ENCODE assay signal across 1 cellular context in the genomic region with DNA sequence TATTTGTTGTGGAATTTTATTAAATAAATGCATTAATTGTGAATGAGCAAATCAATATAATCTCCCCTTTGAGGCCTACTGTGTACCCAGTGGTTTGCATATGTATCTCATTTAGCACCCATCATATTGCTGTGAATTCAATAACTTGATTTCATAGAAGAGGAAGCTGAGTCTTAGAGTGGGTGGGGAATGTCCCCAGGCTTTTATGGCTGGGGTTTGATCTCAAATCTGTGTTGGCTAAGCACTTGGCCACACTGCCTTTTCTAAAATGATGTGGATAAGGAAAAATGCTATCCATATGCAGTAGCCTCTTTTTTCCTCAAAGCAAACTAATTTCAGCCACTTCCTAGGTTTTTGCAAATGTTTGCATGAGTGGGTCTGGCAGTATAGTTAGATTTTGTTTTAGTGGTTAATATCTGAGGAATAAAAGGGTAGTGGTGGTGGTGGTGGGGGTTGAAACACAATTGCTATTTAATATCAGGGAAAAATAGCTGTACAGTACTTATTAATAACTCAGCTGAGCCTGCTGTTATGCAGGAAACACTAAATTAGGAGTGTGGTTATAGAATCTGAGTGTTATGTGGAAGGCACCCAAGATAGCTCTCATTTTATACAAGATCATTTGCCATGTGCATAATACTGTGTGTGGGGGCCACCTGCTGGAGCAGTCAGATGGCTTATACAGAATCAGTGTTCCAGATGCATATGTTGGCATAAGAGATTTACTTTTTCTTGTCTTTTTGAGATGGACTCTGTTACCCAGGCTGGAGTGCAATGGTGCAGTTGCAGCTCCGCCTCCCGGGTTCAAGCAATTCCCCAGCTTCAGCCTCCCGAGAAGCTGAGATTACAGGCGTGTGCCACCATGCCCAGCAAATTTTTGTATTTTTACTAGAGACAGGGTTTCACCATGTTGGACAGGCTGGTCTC.
A peak's percentile ranks its signal among the peaks of the same experiment; 100 is the strongest.
TF ChIP-seq lines count a peak whose summit lies in the region.

No MANE protein-coding gene starts in this region.

TF ChIP-seq in GM12878, 131 proteins besides CTCF, POLR2A, EP300 and RAD21 (continued from another document):
- peak; percentile 27; the same call in 1 of the 2 replicates for TF ChIP-seq ZBED1 (IDR thresholded peaks at IDR 0.05; ENCODE audit: borderline replicate concordance)
- no peak for TF ChIP-seq NFYA (IDR thresholded peaks at IDR 0.05; ENCODE audit: borderline replicate concordance, low read depth, low read length)
- TF ChIP-seq DPF2 (IDR thresholded peaks at IDR 0.05) = peak; percentile 62; the same call in 1 of the 2 replicates
- TF ChIP-seq RUNX3 (IDR thresholded peaks at IDR 0.05; ENCODE audit: low read length) = peak; percentile 25; the same call in 1 of the 2 replicates
- no peak for TF ChIP-seq NFXL1 (IDR thresholded peaks at IDR 0.05; ENCODE audit: borderline replicate concordance)
